ENCODE assay signal across 27 cellular contexts in the genomic region with DNA sequence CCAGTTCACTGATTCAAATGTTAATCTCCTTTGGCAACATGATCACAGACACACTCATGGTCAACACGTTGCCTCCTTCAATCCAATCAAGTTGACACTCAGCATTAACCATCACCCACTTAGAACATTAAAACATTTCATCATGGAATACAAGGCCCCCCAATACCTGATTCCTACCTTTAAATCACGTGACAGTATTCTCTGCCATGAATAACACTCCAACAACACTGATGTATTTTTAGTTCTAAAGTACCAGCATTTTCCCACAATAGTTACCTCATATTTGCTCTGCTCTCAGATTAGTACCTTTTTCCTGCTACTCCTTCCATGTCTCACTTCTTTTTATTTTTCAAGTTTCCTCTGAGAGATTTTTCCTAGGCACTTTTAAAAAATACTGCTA. TPM values are rescaled to one million over a fixed set of nuclear protein-coding genes. Genes with fewer than 3 reads are reported as not detected.
"Had no signal": no experiment of that assay in that cellular context is flagged by ENCODE, and none has a peak within 500 bp of the region (broad histone marks: within the 10 kb centered on the region; RNA-seq: fewer than 3 reads in every experiment).

No MANE protein-coding gene starts in this region.

- H3K4me3 ChIP-seq: colonic mucosa, coronary artery, dorsolateral prefrontal cortex, esophagus squamous epithelium, gastrocnemius medialis, gastroesophageal sphincter, heart left ventricle, heart right ventricle had no signal

- H3K9me3 ChIP-seq: colonic mucosa, esophagus squamous epithelium, gastrocnemius medialis, gastroesophageal sphincter, heart left ventricle had no signal

- H3K27ac ChIP-seq: colonic mucosa, coronary artery, dorsolateral prefrontal cortex, epithelial cell of prostate, esophagus squamous epithelium, foreskin keratinocyte, gastrocnemius medialis, gastroesophageal sphincter, heart left ventricle, heart right ventricle had no signal

- H3K36me3 ChIP-seq: colonic mucosa, esophagus squamous epithelium, gastrocnemius medialis, gastroesophageal sphincter, heart left ventricle, heart right ventricle had no signal

- FAIRE-seq: colon, endometrium, endothelial cell of umbilical vein, frontal cortex had no signal

- ATAC-seq: effector memory CD8-positive, alpha-beta T cell; esophagus mucosa; foreskin keratinocyte; gastrocnemius medialis; gastroesophageal sphincter; heart left ventricle; heart right ventricle had no signal

- H3K4me1 ChIP-seq: colonic mucosa, esophagus squamous epithelium, foreskin keratinocyte, gastrocnemius medialis, gastroesophageal sphincter, heart left ventricle, heart right ventricle had no signal

- DNase-seq: colonic mucosa; cortex of kidney; dermis blood vessel endothelial cell; dorsolateral prefrontal cortex; effector CD4-positive, alpha-beta T cell; effector CD8-positive, alpha-beta T cell; effector memory CD4-positive, alpha-beta T cell; effector memory CD8-positive, alpha-beta T cell; endodermal cell; erythroblast; esophagus squamous epithelium; foreskin fibroblast; foreskin keratinocyte; foreskin melanocyte; gastrocnemius medialis; glutamatergic neuron; head of caudate nucleus; heart left ventricle; heart right ventricle had no signal

- H3K27me3 ChIP-seq: colonic mucosa, esophagus squamous epithelium, foreskin keratinocyte, gastroesophageal sphincter had no signal

RNA-seq across cellular contexts. Expression of a gene that starts 19.6 kb away (rescaled TPM):
- total RNA-seq: endodermal cell, endothelial cell of umbilical vein had no signal
- polyA plus RNA-seq: endothelial cell of umbilical vein had no signal
